Comparison of ENCODE assay signal across 17 cellular contexts in genomic region chr18:53551868-53552426, GRCh38.
A peak's percentile ranks its signal among the peaks of the same experiment; 100 is the strongest.
DNase-seq lines count a peak whose midpoint lies in the region; ATAC-seq and TF ChIP-seq lines count a peak whose summit lies in the region.
"Had no signal": no experiment of that assay in that cellular context is flagged by ENCODE, and none has a peak within 500 bp of the region (broad histone marks: within the 10 kb centered on the region; RNA-seq: fewer than 3 reads in every experiment).

No MANE protein-coding gene starts in this region.

- H3K36me3 ChIP-seq in liver (ENCODE audit: control insufficient read depth in 4 of 4, insufficient read depth in 3 of 4, low read depth in 1 of 4, low read length in 3 of 4) = no peaks in the 10 kb centered on the region
- no peaks in the 10 kb centered on the region for H3K36me3 ChIP-seq in right lobe of liver
- H3K36me3 ChIP-seq in left ventricle myocardium inferior = no peaks in the 10 kb centered on the region
- H3K36me3 ChIP-seq in tibial nerve = no peaks in the 10 kb centered on the region

- H3K27me3 ChIP-seq in liver (ENCODE audit: control insufficient read depth in 4 of 4, insufficient read depth in 4 of 4, low read length in 3 of 4) (no peaks in the 10 kb centered on the region), right lobe of liver (no peaks in the 10 kb centered on the region), left ventricle myocardium inferior (ENCODE audit: low read depth) (no peaks in the 10 kb centered on the region), tibial nerve (no peaks in the 10 kb centered on the region)

- 62% methylated on average over 8 of the region's 8 CpGs for WGBS in liver
- 38% methylated on average over 8 of the region's 8 CpGs for WGBS in right lobe of liver (ENCODE audit: insufficient coverage, low coverage, low lambda C conversion rate, missing lambda C conversion rate)
- WGBS in tibial nerve, 2 donors = 17 to 29% methylated on average over 8 of the region's 8 CpGs

- peaks cover 8% of the 10 kb centered on the region for H3K4me1 Mint-ChIP-seq in nephron progenitor cell
- H3K4me1 Mint-ChIP-seq in activated CD8-positive, alpha-beta T cell treated with anti-CD3 and anti-CD28 coated beads for 36 hours (ENCODE audit: low read depth) = no peaks in the 10 kb centered on the region
- H3K4me1 Mint-ChIP-seq: CD14-positive monocyte had no signal

- H3K4me3 Mint-ChIP-seq in nephron progenitor cell = no peak overlapping the region
- H3K4me3 Mint-ChIP-seq in activated CD8-positive, alpha-beta T cell treated with anti-CD3 and anti-CD28 coated beads for 36 hours = no peak overlapping the region
- H3K4me3 Mint-ChIP-seq: CD14-positive monocyte, H9 had no signal

- peaks cover 3% of the 10 kb centered on the region for H3K27me3 Mint-ChIP-seq in nephron progenitor cell (ENCODE audit: low read depth, poor library complexity)
- no peaks in the 10 kb centered on the region for H3K27me3 Mint-ChIP-seq in activated CD8-positive, alpha-beta T cell treated with anti-CD3 and anti-CD28 coated beads for 36 hours

- CTCF ChIA-PET in activated CD8-positive, alpha-beta T cell treated with anti-CD3 and anti-CD28 coated beads for 36 hours (lab: Charles Lee) = interaction anchor here (1.4 kb wide), 1 partner anchor 568 kb away, joined by 3 read pairs; no protein-coding TSS in a partner anchor

- H3K9me3 ChIP-seq in liver (ENCODE audit: control insufficient read depth in 4 of 4, low read length in 3 of 4) (no peaks in the 10 kb centered on the region), right lobe of liver (no peaks in the 10 kb centered on the region), left ventricle myocardium inferior (replicated peaks) (peaks cover 6% of the 10 kb centered on the region), tibial nerve (no peaks in the 10 kb centered on the region)

- intact Hi-C loops in right lobe of liver (cut with DNase I) (no loop called here), left ventricle myocardium inferior (cut with micrococcal nuclease) (no loop called here)
- intact Hi-C loops in activated CD8-positive, alpha-beta T cell treated with anti-CD3 and anti-CD28 coated beads for 36 hours (cut with micrococcal nuclease) = no loop called here

- no peak for TF ChIP-seq EP300 in tibial nerve (IDR thresholded peaks at IDR 0.05)

- peaks cover 4% of the 10 kb centered on the region for H3K36me3 Mint-ChIP-seq in nephron progenitor cell (ENCODE audit: low read depth)
- no peaks in the 10 kb centered on the region for H3K36me3 Mint-ChIP-seq in activated CD8-positive, alpha-beta T cell treated with anti-CD3 and anti-CD28 coated beads for 36 hours (ENCODE audit: low read depth)
- H3K36me3 Mint-ChIP-seq: CD14-positive monocyte had no signal

- TF ChIP-seq CTCF in liver (IDR thresholded peaks at IDR 0.05; ENCODE audit: low read depth, low read length, missing input control) (no peak), right lobe of liver (IDR thresholded peaks at IDR 0.05) (no peak), left ventricle myocardium inferior (IDR thresholded peaks at IDR 0.05; ENCODE audit: borderline replicate concordance) (no peak), nephron progenitor cell (IDR thresholded peaks at IDR 0.05) (no peak), tibial nerve (IDR thresholded peaks at IDR 0.05) (no peak)
- no peak for TF ChIP-seq CTCF in activated CD8-positive, alpha-beta T cell treated with anti-CD3 and anti-CD28 coated beads for 36 hours (IDR thresholded peaks at IDR 0.05)

- H3K27ac Mint-ChIP-seq in nephron progenitor cell = peak overlapping the region; percentile 78
- no peak overlapping the region for H3K27ac Mint-ChIP-seq in activated CD8-positive, alpha-beta T cell treated with anti-CD3 and anti-CD28 coated beads for 36 hours
- H3K27ac Mint-ChIP-seq: CD14-positive monocyte, H9 had no signal

- POLR2A ChIA-PET in activated CD8-positive, alpha-beta T cell treated with anti-CD3 and anti-CD28 coated beads for 36 hours (lab: Charles Lee) = no interaction called here

- H3K4me1 ChIP-seq in liver (ENCODE audit: control insufficient read depth in 4 of 4, insufficient read depth in 4 of 4, low read length in 3 of 4) = no peaks in the 10 kb centered on the region
- H3K4me1 ChIP-seq in right lobe of liver = no peaks in the 10 kb centered on the region
- no peaks in the 10 kb centered on the region for H3K4me1 ChIP-seq in left ventricle myocardium inferior
- H3K4me1 ChIP-seq in tibial nerve = peaks cover 0 to 12% (median 2%) of the 10 kb centered on the region in 4 donors

- no peak overlapping the region for H3K27ac ChIP-seq in liver (ENCODE audit: low read depth in 1 of 2, low read length in 2 of 2)
- H3K27ac ChIP-seq in right lobe of liver = no peak overlapping the region
- no peak overlapping the region for H3K27ac ChIP-seq in left ventricle myocardium inferior (replicated peaks)
- H3K27ac ChIP-seq in tibial nerve = no peak overlapping the region
- H3K27ac ChIP-seq: KMS-11 had no signal

- DNase-seq in right lobe of liver (no peak), left ventricle myocardium inferior (peak; percentile 18), nephron progenitor cell (peak; percentile 4), tibial nerve (ENCODE audit: low spot score in 2 of 2) (peak; percentile 25 to 33), foreskin melanocyte (no peak)
- no peak for DNase-seq in activated CD8-positive, alpha-beta T cell treated with anti-CD3 and anti-CD28 coated beads for 36 hours
- DNase-seq: DMS153; H9; NCI-H146; NCI-H2081; NCI-H524 treated with DMSO at 0.1 percent for 48 hours; NK-92 treated with Interleukin-12 subunit alpha and Interleukin-12 subunit beta, amount 100 ng/mL, for 24 hours; OCI-M1 had no signal

- H3K9me3 Mint-ChIP-seq in nephron progenitor cell = peaks cover 9% of the 10 kb centered on the region
- H3K9me3 Mint-ChIP-seq in activated CD8-positive, alpha-beta T cell treated with anti-CD3 and anti-CD28 coated beads for 36 hours = no peaks in the 10 kb centered on the region

- TF ChIP-seq POLR2A in right lobe of liver (IDR thresholded peaks at IDR 0.05) (no peak), tibial nerve (IDR thresholded peaks at IDR 0.05) (no peak)

- ATAC-seq in right lobe of liver (no peak), GM19035 (IDR thresholded peaks at IDR 0.05; ENCODE audit: unreplicated experiment) (no peak)
- ATAC-seq in activated CD8-positive, alpha-beta T cell treated with anti-CD3 and anti-CD28 coated beads for 36 hours = no peak

- H3K4me3 ChIP-seq in liver (ENCODE audit: low read depth in 1 of 3, low read length in 3 of 3) (no peak overlapping the region), right lobe of liver (no peak overlapping the region), left ventricle myocardium inferior (no peak overlapping the region), tibial nerve (no peak overlapping the region)

- TF ChIP-seq RAD21 in liver (IDR thresholded peaks at IDR 0.05) = no peak

- H3K9ac ChIP-seq in liver (ENCODE audit: low read depth in 1 of 2, low read length in 2 of 2) = no peak overlapping the region
- H3K9ac ChIP-seq: KMS-11 had no signal

TF ChIP-seq in liver, 16 proteins besides CTCF, POLR2A, EP300 and RAD21:
- TF ChIP-seq HNF4A (conservative IDR thresholded peaks at IDR 0.05) (no peak), ATF3 (IDR thresholded peaks at IDR 0.05) (no peak), NR2F2 (IDR thresholded peaks at IDR 0.05) (peak; percentile 42), HNF4G (IDR thresholded peaks at IDR 0.05) (no peak), FOXA1 (IDR thresholded peaks at IDR 0.05) (no peak), YY1 (IDR thresholded peaks at IDR 0.05) (no peak)
TF ChIP-seq in liver: peak in this region for 1.

Comparison
In these comparisons a context has a peak if more than half of its experiments do, and no peak if none do; other contexts are left out.
1. DNase-seq: peak in left ventricle myocardium inferior (single experiment), nephron progenitor cell (single experiment) and tibial nerve (2 of 2); none in right lobe of liver (0 of 3), activated CD8-positive, alpha-beta T cell treated with anti-CD3 and anti-CD28 coated beads for 36 hours (single experiment) and foreskin melanocyte (single experiment).